In the genomic region with DNA sequence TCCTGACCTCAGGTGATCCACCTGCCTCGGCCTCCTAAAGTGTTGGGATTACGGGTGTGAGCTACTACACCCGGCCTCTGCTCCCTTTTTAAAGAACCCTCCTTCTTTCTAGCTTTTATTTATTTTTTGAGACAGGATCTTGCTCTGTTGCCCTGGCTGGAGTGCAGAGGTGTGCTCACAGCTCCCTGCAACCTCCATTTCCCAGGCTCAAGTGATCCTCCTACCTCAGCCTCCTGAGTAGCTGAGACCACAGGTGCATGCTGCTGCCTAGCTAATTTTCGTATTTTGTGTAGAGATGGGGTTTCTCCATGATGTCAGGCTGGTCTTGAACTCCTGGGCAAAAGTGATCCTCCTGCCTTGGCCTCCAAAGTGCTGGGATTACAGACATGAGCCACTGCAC, we compare ENCODE assay signal across 20 cellular contexts.
"Had no signal": no experiment of that assay in that cellular context is flagged by ENCODE, and none has a peak within 500 bp of the region (broad histone marks: within the 10 kb centered on the region; RNA-seq: fewer than 3 reads in every experiment).

No MANE protein-coding gene starts in this region.

- H3K4me3 ChIP-seq: mucosa of descending colon, right atrium auricular region, skin epidermis, upper lobe of left lung had no signal

- H3K4me1 Mint-ChIP-seq: activated naive CD8-positive, alpha-beta T cell treated with anti-CD3 and anti-CD28 coated beads for 36 hours had no signal

- H3K27ac ChIP-seq: brain microvascular endothelial cell, epithelial cell of prostate, right atrium auricular region, skin epidermis, upper lobe of left lung, WERI-Rb-1 had no signal

- H3K9me3 Mint-ChIP-seq: activated CD4-positive, alpha-beta memory T cell treated with anti-CD3 and anti-CD28 coated beads, Interleukin-2, amount 10 ng/mL, durations not matched to agents 7 days and 5 days; activated naive CD8-positive, alpha-beta T cell treated with anti-CD3 and anti-CD28 coated beads for 36 hours; central memory CD8-positive, alpha-beta T cell; natural killer cell; T-helper 1 cell treated with Interleukin-12 subunit alpha and Interleukin-12 subunit beta and Interleukin-4 antibody, amounts not matched to agents 30 μg/mL and 1 μg/mL, for 36 hours had no signal

- H3K4me3 Mint-ChIP-seq: activated CD4-positive, alpha-beta memory T cell treated with anti-CD3 and anti-CD28 coated beads, Interleukin-2, amount 10 ng/mL, durations not matched to agents 7 days and 5 days; activated CD4-positive, alpha-beta T cell treated with anti-CD3 and anti-CD28 coated beads for 36 hours; activated naive CD8-positive, alpha-beta T cell treated with anti-CD3 and anti-CD28 coated beads for 36 hours; central memory CD8-positive, alpha-beta T cell; natural killer cell; T-helper 1 cell treated with Interleukin-12 subunit alpha and Interleukin-12 subunit beta and Interleukin-4 antibody, amounts not matched to agents 30 μg/mL and 1 μg/mL, for 36 hours had no signal

- H3K27ac Mint-ChIP-seq: natural killer cell had no signal

- H3K27me3 Mint-ChIP-seq: activated CD4-positive, alpha-beta memory T cell treated with anti-CD3 and anti-CD28 coated beads, Interleukin-2, amount 10 ng/mL, durations not matched to agents 7 days and 5 days; activated CD4-positive, alpha-beta T cell treated with anti-CD3 and anti-CD28 coated beads for 36 hours; activated naive CD8-positive, alpha-beta T cell treated with anti-CD3 and anti-CD28 coated beads for 36 hours; central memory CD8-positive, alpha-beta T cell had no signal

- DNase-seq: activated CD4-positive, alpha-beta memory T cell treated with anti-CD3 and anti-CD28 coated beads, Interleukin-2, amount 10 ng/mL, durations not matched to agents 7 days and 5 days; activated CD4-positive, alpha-beta T cell treated with anti-CD3 and anti-CD28 coated beads for 36 hours; activated naive CD8-positive, alpha-beta T cell treated with anti-CD3 and anti-CD28 coated beads for 36 hours; activated T-cell treated with anti-CD3 and anti-CD28 coated beads, Interleukin-2, amount 50 U/mL, for 48 hours; anterior cingulate cortex; brain microvascular endothelial cell; effector memory CD4-positive, alpha-beta T cell; left cardiac atrium; natural killer cell; stimulated activated CD4-positive, alpha-beta T cell treated with anti-CD3 and anti-CD28 coated beads, Interleukin-15, amount 100 ng/mL, for 24 hours; stimulated activated CD4-positive, alpha-beta T cell treated with anti-CD3 and anti-CD28 coated beads, Interleukin-4, amount 100 ng/mL, for 1 hour; stimulated activated naive CD8-positive, alpha-beta T cell treated with anti-CD3 and anti-CD28 coated beads, Interleukin-15, Interleukin-2, amounts not matched to agents 100 U/mL and 50 U/mL, for 24 hours; upper lobe of left lung; WERI-Rb-1 had no signal

- H3K27me3 ChIP-seq: brain microvascular endothelial cell, right atrium auricular region, upper lobe of left lung had no signal

- H3K36me3 Mint-ChIP-seq: natural killer cell had no signal

- H3K9me3 ChIP-seq: mucosa of descending colon, right atrium auricular region, upper lobe of left lung had no signal

- H3K4me1 ChIP-seq: right atrium auricular region, upper lobe of left lung had no signal

- ATAC-seq: activated CD4-positive, alpha-beta T cell treated with anti-CD3 and anti-CD28 coated beads for 36 hours; left cardiac atrium; mucosa of descending colon; natural killer cell; stimulated activated naive CD8-positive, alpha-beta T cell treated with anti-CD3 and anti-CD28 coated beads, Interleukin-15, Interleukin-2, amounts not matched to agents 100 U/mL and 50 U/mL, for 24 hours had no signal
